ENCODE assay signal across 29 cellular contexts in genomic region chr3:191968299-191968698, GRCh38.
"Had no signal": no experiment of that assay in that cellular context is flagged by ENCODE, and none has a peak within 500 bp of the region (broad histone marks: within the 10 kb centered on the region; RNA-seq: fewer than 3 reads in every experiment).

No MANE protein-coding gene starts in this region.

- H3K36me3 ChIP-seq: ovary, spleen, suprapubic skin, tibial artery, transverse colon, upper lobe of right lung, uterus had no signal

- H3K4me1 ChIP-seq: parathyroid adenoma, psoas muscle, spleen, suprapubic skin, testis, tibial artery, transverse colon, upper lobe of right lung, uterus had no signal

- H3K79me2 ChIP-seq: parathyroid adenoma had no signal

- H3K4me3 ChIP-seq: ovary, psoas muscle, skin epidermis, smooth muscle cell, spleen, suprapubic skin, testis, tibial artery, transverse colon, upper lobe of right lung, uterus had no signal

- ATAC-seq: naive thymus-derived CD8-positive, alpha-beta T cell; natural killer cell treated with Interleukin-12 subunit alpha and Interleukin-12 subunit beta and Interleukin-15 and Interleukin-18, amount 100 ng/mL, for 72 hours; psoas muscle; right cardiac atrium; sciatic nerve; stimulated activated memory B cell treated with anti-CD40 and anti-IgM and Interleukin-4, amounts not matched to agents 10 μg/mL and 1 μg/mL and 100 μg/mL, for 72 hours; stimulated activated naive CD8-positive, alpha-beta T cell treated with anti-CD3 and anti-CD28 coated beads, Interleukin-15, amount 100 ng/mL, for 72 hours; stimulated activated naive CD8-positive, alpha-beta T cell treated with anti-CD3 and anti-CD28 coated beads, Interleukin-15, Interleukin-2, amounts not matched to agents 100 U/mL and 50 U/mL, for 24 hours; upper lobe of right lung had no signal

- DNase-seq: naive thymus-derived CD8-positive, alpha-beta T cell; nephron progenitor cell; occipital lobe; ovary; posterior cingulate gyrus; psoas muscle; right cardiac atrium; spleen; stimulated activated CD4-positive, alpha-beta T cell treated with anti-CD3 and anti-CD28 coated beads, Interleukin-12 subunit alpha, Interleukin-12 subunit beta, amount 100 ng/mL, for 4 hours; stimulated activated CD4-positive, alpha-beta T cell treated with anti-CD3 and anti-CD28 coated beads, Interleukin-1b, Interleukin-23, amount 100 ng/mL, for 48 hours; stimulated activated CD4-positive, alpha-beta T cell treated with anti-CD3 and anti-CD28 coated beads, Interleukin-4, amount 100 ng/mL, for 1 hour; stimulated activated CD4-positive, alpha-beta T cell treated with anti-CD3 and anti-CD28 coated beads, Interleukin-4, amount 100 ng/mL, for 4 hours; stimulated activated CD8-positive, alpha-beta memory T cell treated with anti-CD3 and anti-CD28 coated beads, Interleukin-4, amount 100 ng/mL, for 48 hours; stimulated activated naive CD4-positive, alpha-beta T cell; stimulated activated naive CD8-positive, alpha-beta T cell treated with anti-CD3 and anti-CD28 coated beads, Interleukin-15, amount 100 ng/mL, for 72 hours; stimulated activated naive CD8-positive, alpha-beta T cell treated with anti-CD3 and anti-CD28 coated beads, Interleukin-15, Interleukin-2, amounts not matched to agents 100 U/mL and 50 U/mL, for 24 hours; substantia nigra; testis; tibial artery; transverse colon; upper lobe of right lung; uterus had no signal

- H3K27ac ChIP-seq: ovary, parathyroid adenoma, psoas muscle, skin epidermis, spleen, suprapubic skin, testis, tibial artery, transverse colon, upper lobe of right lung, uterus had no signal

- H3K4me2 ChIP-seq: smooth muscle cell had no signal

- H3K9me3 ChIP-seq: ovary, psoas muscle, spleen, suprapubic skin, testis, tibial artery, transverse colon, upper lobe of right lung, uterus had no signal

- H3K27me3 ChIP-seq: ovary, spleen, suprapubic skin, testis, tibial artery, transverse colon, upper lobe of right lung, uterus had no signal

- H3K9ac ChIP-seq: parathyroid adenoma had no signal

- H2AFZ ChIP-seq: parathyroid adenoma had no signal
